1 cellular context compared by ENCODE assay signal in genomic region chr2:196233808-196234501, GRCh38.
TF ChIP-seq lines count a peak whose summit lies in the region.

No MANE protein-coding gene starts in this region.

TF ChIP-seq in K562, 482 proteins besides CTCF, POLR2A, EP300 and RAD21 (continued from another document):
- TF ChIP-seq ZNF592 (IDR thresholded peaks at IDR 0.05), result 0 out of 2 replicates have a peak, but pooled peaks have one; percentile 1
- TF ChIP-seq PCBP1 (IDR thresholded peaks at IDR 0.05; ENCODE audit: low read depth, low read length, poor library complexity, severe bottlenecking), result no peak
- TF ChIP-seq BDP1 (IDR thresholded peaks at IDR 0.05; ENCODE audit: insufficient read depth, insufficient read length), result no peak
- TF ChIP-seq ZNF445 (CRISPR knock-in tag; IDR thresholded peaks at IDR 0.05; ENCODE audit: low read depth), result no peak
- no peak for TF ChIP-seq SRSF9 (IDR thresholded peaks at IDR 0.05; ENCODE audit: borderline replicate concordance, low read depth, low read length)
- TF ChIP-seq MEIS2 (IDR thresholded peaks at IDR 0.05; ENCODE audit: partially characterized antibody), result peak; percentile 89
- TF ChIP-seq NCOR1 (IDR thresholded peaks at IDR 0.05), result no peak
- no peak for TF ChIP-seq CHD4 (IDR thresholded peaks at IDR 0.05; ENCODE audit: insufficient read depth, insufficient replicate concordance, low read depth, low read length, poor library complexity, severe bottlenecking)
- no peak for TF ChIP-seq ZNF175 (CRISPR knock-in tag; IDR thresholded peaks at IDR 0.05; ENCODE audit: low read depth)
- TF ChIP-seq PKNOX1 (IDR thresholded peaks at IDR 0.05), result peak; percentile 67
- TF ChIP-seq FOSL1 (tag; conservative IDR thresholded peaks at IDR 0.05), result peak; percentile 2; the same call in 1 of the 2 replicates
- TF ChIP-seq ARID1B (IDR thresholded peaks at IDR 0.05), result 0 out of 2 replicates have a peak, but pooled peaks have one; percentile 14
- TF ChIP-seq POU5F1 (IDR thresholded peaks at IDR 0.05; ENCODE audit: borderline replicate concordance, low read depth, low read length, partially characterized antibody), result no peak
- TF ChIP-seq TCFL5 (CRISPR knock-in tag; conservative IDR thresholded peaks at IDR 0.05), result no peak
- no peak for TF ChIP-seq CBX1 (IDR thresholded peaks at IDR 0.05; ENCODE audit: low read depth)
- TF ChIP-seq ZKSCAN8 (CRISPR knock-in tag; IDR thresholded peaks at IDR 0.05), result no peak
- peak; percentile 61 for TF ChIP-seq HMBOX1 (IDR thresholded peaks at IDR 0.05)
- peak; percentile 39 for TF ChIP-seq RBBP5 (IDR thresholded peaks at IDR 0.05; ENCODE audit: borderline replicate concordance, insufficient read depth, low read length, poor library complexity, severe bottlenecking)
- TF ChIP-seq YY1 (IDR thresholded peaks at IDR 0.05; ENCODE audit: borderline replicate concordance in 1 of 3, control insufficient read depth in 1 of 3, extremely low read depth in 1 of 3, insufficient read depth in 3 of 3, insufficient read length in 1 of 3, insufficient replicate concordance in 2 of 3, low read depth in 1 of 3, low read length in 2 of 3), result no peak
- no peak for TF ChIP-seq NCOA1 (IDR thresholded peaks at IDR 0.05; ENCODE audit: low read depth)
- TF ChIP-seq ZC3H4 (CRISPR knock-in tag; IDR thresholded peaks at IDR 0.05; ENCODE audit: borderline replicate concordance), result no peak
- no peak for TF ChIP-seq GTF2E2 (tag; IDR thresholded peaks at IDR 0.05)
- no peak for TF ChIP-seq ZBTB1 (CRISPR knock-in tag; IDR thresholded peaks at IDR 0.05; ENCODE audit: borderline replicate concordance, low read depth)
- TF ChIP-seq ZNF766 (CRISPR knock-in tag; conservative IDR thresholded peaks at IDR 0.05), result 0 out of 2 replicates have a peak, but pooled peaks have one; percentile 49
- TF ChIP-seq RREB1 (CRISPR knock-in tag; IDR thresholded peaks at IDR 0.05), result no peak
- TF ChIP-seq NR2C1 (IDR thresholded peaks at IDR 0.05), result no peak
- TF ChIP-seq NR2C1 (tag; IDR thresholded peaks at IDR 0.05), result no peak
- TF ChIP-seq SFPQ (IDR thresholded peaks at IDR 0.05; ENCODE audit: low read depth, low read length), result no peak
- no peak for TF ChIP-seq SAFB (IDR thresholded peaks at IDR 0.05; ENCODE audit: borderline replicate concordance, low read depth, low read length)
- no peak for TF ChIP-seq ZNF518B (CRISPR knock-in tag; IDR thresholded peaks at IDR 0.05)
- TF ChIP-seq ZNF197 (CRISPR knock-in tag; IDR thresholded peaks at IDR 0.05; ENCODE audit: low read depth), result no peak
- no peak for TF ChIP-seq ZNF76 (CRISPR knock-in tag; IDR thresholded peaks at IDR 0.05; ENCODE audit: borderline replicate concordance)
- no peak for TF ChIP-seq ZMIZ1 (IDR thresholded peaks at IDR 0.05; ENCODE audit: low read depth in 2 of 2, low read length in 2 of 2)
